8 cellular contexts compared by ENCODE assay signal in genomic region chr4:77075869-77076801, GRCh38. TPM values are rescaled to one million over a fixed set of nuclear protein-coding genes. Genes with fewer than 3 reads are reported as not detected.
A peak's percentile ranks its signal among the peaks of the same experiment; 100 is the strongest.
DNase-seq lines count a peak whose midpoint lies in the region; ATAC-seq and TF ChIP-seq lines count a peak whose summit lies in the region.

Gene CCNI (minus strand): TSS chr4:77075989. CDS start chr4:77066362, 9,627 bp downstream.

- DNase-seq in NCI-H774 (lab: John Stamatoyannopoulos, UW) (peak; percentile 94), left lung (peak; percentile 97 to 98)
- peak; percentile 83 to 85 for DNase-seq in activated CD4-positive, alpha-beta T cell treated with anti-CD3 and anti-CD28 coated beads, Interleukin-2, amount 50 U/mL, for 4 hours
- peak; percentile 89 to 90 for DNase-seq in stimulated activated CD4-positive, alpha-beta T cell treated with anti-CD3 and anti-CD28 coated beads, Interleukin-2, amount 100 ng/mL, for 48 hours

- H3K9me3 Mint-ChIP-seq in dendritic cell treated with granulocyte-macrophage colony-stimulating factor and Interleukin-4, amounts not matched to agents 40 ng/mL and 50 ng/mL, for 4 days = no peaks in the 10 kb centered on the region

- no peaks in the 10 kb centered on the region for H3K27me3 Mint-ChIP-seq in dendritic cell treated with granulocyte-macrophage colony-stimulating factor and Interleukin-4, amounts not matched to agents 40 ng/mL and 50 ng/mL, for 4 days

- no peaks in the 10 kb centered on the region for H3K27me3 ChIP-seq in left lung

- no peaks in the 10 kb centered on the region for H3K36me3 ChIP-seq in left lung

- peak; percentile 70 for ATAC-seq in GM19397 (IDR thresholded peaks at IDR 0.05; ENCODE audit: unreplicated experiment)
- peak; percentile 51 for ATAC-seq in HG03565 (IDR thresholded peaks at IDR 0.05; ENCODE audit: unreplicated experiment)
- peak; percentile 95 for ATAC-seq in left lung

- H3K27ac ChIP-seq in C4-2B (peak within 1 kb of the TSS; percentile 96), left lung (peak within 1 kb of the TSS; percentile 99 to 100)

- intact Hi-C loops in dendritic cell treated with granulocyte-macrophage colony-stimulating factor and Interleukin-4, amounts not matched to agents 40 ng/mL and 50 ng/mL, for 4 days (cut with micrococcal nuclease) = loop anchor here (1.0 to 5.0 kb wide), 3 partner anchors 69 to 121 kb away; partner anchors contain the start of gene CCNG2
- intact Hi-C loops in left lung (cut with DNase I) = no loop called here

- peaks cover 33% of the 10 kb centered on the region for H3K4me1 Mint-ChIP-seq in dendritic cell treated with granulocyte-macrophage colony-stimulating factor and Interleukin-4, amounts not matched to agents 40 ng/mL and 50 ng/mL, for 4 days (ENCODE audit: low read depth)

- no peak within 1 kb of the TSS for H3K27ac Mint-ChIP-seq in dendritic cell treated with granulocyte-macrophage colony-stimulating factor and Interleukin-4, amounts not matched to agents 40 ng/mL and 50 ng/mL, for 4 days

- peaks cover 8% of the 10 kb centered on the region for H3K36me3 Mint-ChIP-seq in dendritic cell treated with granulocyte-macrophage colony-stimulating factor and Interleukin-4, amounts not matched to agents 40 ng/mL and 50 ng/mL, for 4 days (ENCODE audit: low read depth)

- peak within 1 kb of the TSS; percentile 94 for H3K4me3 Mint-ChIP-seq in dendritic cell treated with granulocyte-macrophage colony-stimulating factor and Interleukin-4, amounts not matched to agents 40 ng/mL and 50 ng/mL, for 4 days

- H3K4me3 ChIP-seq in left lung = peak within 1 kb of the TSS; percentile 72 to 78

- H3K9me3 ChIP-seq in left lung = no peaks in the 10 kb centered on the region

- peaks cover 13 to 56% of the 10 kb centered on the region in 2 donors for H3K4me1 ChIP-seq in left lung

- TF ChIP-seq CTCF in C4-2B (conservative IDR thresholded peaks at IDR 0.05) = no peak
- no peak for TF ChIP-seq CTCF in left lung (IDR thresholded peaks at IDR 0.05)

RNA-seq across cellular contexts. Expression of gene CCNI, which starts in this region (rescaled TPM):
- total RNA-seq in left lung = 100 to 1,000 TPM; 257 to 265 TPM

Comparison
In these comparisons a context has a peak if more than half of its experiments do, and no peak if none do; other contexts are left out.
1. Peak in every context shown above with its lines: DNase-seq, ATAC-seq, H3K4me3 ChIP-seq and H3K27ac ChIP-seq.